20 cellular contexts compared by ENCODE assay signal in the genomic region with DNA sequence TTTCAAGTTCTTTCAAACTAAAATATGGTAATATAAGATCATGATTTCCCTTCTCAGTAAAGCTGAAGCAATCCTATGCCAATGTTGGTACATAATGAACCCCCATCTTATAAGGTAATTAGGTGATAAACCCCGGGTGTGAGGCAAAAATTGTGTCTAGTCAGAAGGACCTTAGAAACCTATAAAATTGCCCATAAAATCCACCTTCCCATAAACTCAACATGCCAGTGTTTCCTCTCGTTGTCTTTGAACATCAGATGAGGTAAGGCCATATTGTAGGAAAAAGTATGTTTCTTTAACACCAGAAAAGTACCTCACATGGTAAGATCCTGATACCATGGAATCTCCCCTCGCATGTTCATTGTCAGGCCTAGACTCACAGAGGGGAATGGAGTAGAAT. TPM values are rescaled to one million over a fixed set of nuclear protein-coding genes. Genes with fewer than 3 reads are reported as not detected.
DNase-seq lines count a peak whose midpoint lies in the region; ATAC-seq, FAIRE-seq and TF ChIP-seq lines count a peak whose summit lies in the region.
"Had no signal": no experiment of that assay in that cellular context is flagged by ENCODE, and none has a peak within 500 bp of the region (broad histone marks: within the 10 kb centered on the region; RNA-seq: fewer than 3 reads in every experiment).

No MANE protein-coding gene starts in this region.

- no peak for FAIRE-seq in GM12878 (lab: Jason Lieb, UNC)
- FAIRE-seq: GM12892 had no signal

- H3K4me1 Mint-ChIP-seq in mesothelial cell of epicardium, result peaks cover 76% of the 10 kb centered on the region
- H3K4me1 Mint-ChIP-seq: CD4-positive, alpha-beta memory T cell had no signal

- no peak overlapping the region for H2AK9ac ChIP-seq in IMR-90 (replicated peaks; ENCODE audit: low read depth, low read length, poor library complexity)

- no peak overlapping the region for H2BK20ac ChIP-seq in IMR-90 (ENCODE audit: low read depth, low read length)

- BruUV-seq in IMR-90 (replicated peaks; lab: Mats Ljungman, UMichigan), result no TSS peak
- no TSS peak for BruUV-seq in GM12878 (replicated peaks; lab: Mats Ljungman, UMichigan)

- no peaks in the 10 kb centered on the region for H3K79me2 ChIP-seq in GM12878 (ENCODE audit: control insufficient read depth, insufficient read depth, low read length)

- H4K20me1 ChIP-seq in IMR-90 (ENCODE audit: insufficient read depth, low read length) (no peaks in the 10 kb centered on the region), GM12878 (ENCODE audit: control insufficient read depth, insufficient read depth) (no peaks in the 10 kb centered on the region)

- H3K4me1 ChIP-seq in IMR-90 (ENCODE audit: control insufficient read depth, insufficient read depth, low read length) (peaks cover 4% of the 10 kb centered on the region; the same call in 1 of the 2 replicates), GM12878 (ENCODE audit: control insufficient read depth, insufficient read depth, low read length) (no peaks in the 10 kb centered on the region)

- H4K91ac ChIP-seq in IMR-90 (ENCODE audit: insufficient read depth, low read depth, low read length), result no peak overlapping the region

- no peak overlapping the region for H3K56ac ChIP-seq in IMR-90 (ENCODE audit: extremely low read depth, insufficient read depth, low read length)

- H2AFZ ChIP-seq in IMR-90 (replicated peaks; ENCODE audit: low read length, poor library complexity), result no peak overlapping the region
- H2AFZ ChIP-seq in GM12878 (ENCODE audit: control insufficient read depth, low read depth, low read length), result peak overlapping the region; percentile 48; the same call in 1 of the 2 replicates

- no peak overlapping the region for H3K4me3 Mint-ChIP-seq in mesothelial cell of epicardium
- H3K4me3 Mint-ChIP-seq: CD4-positive, alpha-beta memory T cell had no signal

- no peak overlapping the region for H3K4ac ChIP-seq in IMR-90 (ENCODE audit: low read depth, low read length)

- H4K5ac ChIP-seq in IMR-90 (ENCODE audit: low read depth, low read length), result 0 out of 2 replicates have a peak overlapping the region, but pooled peaks have one; percentile 16

- H2BK5ac ChIP-seq in IMR-90 (ENCODE audit: low read depth, low read length, poor library complexity, severe bottlenecking), result no peak overlapping the region

- TF ChIP-seq CTCF in IMR-90 (conservative IDR thresholded peaks at IDR 0.05; ENCODE audit: low read depth, low read length), result no peak
- TF ChIP-seq CTCF in GM12878 (IDR thresholded peaks at IDR 0.05 in 2 of 3, conservative IDR thresholded peaks at IDR 0.05 in 1 of 3; ENCODE audit: control insufficient read depth in 2 of 3, extremely low read depth in 1 of 3, insufficient read depth in 1 of 3, low read depth in 3 of 3, low read length in 3 of 3), result no peak
- TF ChIP-seq CTCF in mesothelial cell of epicardium (IDR thresholded peaks at IDR 0.05; ENCODE audit: unreplicated experiment), result no peak

- no peak overlapping the region for H2AK5ac ChIP-seq in IMR-90 (ENCODE audit: low read depth, low read length)

- H3K18ac ChIP-seq in IMR-90 (ENCODE audit: low read depth, low read length), result no peak overlapping the region

- H3K9me3 ChIP-seq in IMR-90 (ENCODE audit: control insufficient read depth, insufficient read depth, low read length), result no peaks in the 10 kb centered on the region
- H3K9me3 ChIP-seq in GM12878 (replicated peaks; ENCODE audit: control insufficient read depth, insufficient read depth, low read length), result no peaks in the 10 kb centered on the region

- H3K27me3 Mint-ChIP-seq in mesothelial cell of epicardium (ENCODE audit: low read depth), result no peaks in the 10 kb centered on the region
- H3K27me3 Mint-ChIP-seq: CD4-positive, alpha-beta memory T cell had no signal

- SMC1A ChIA-PET in GM12878 (lab: Charles Lee; ENCODE audit: uncharacterized antibody, unreplicated experiment), result no interaction called here

- no peak for TF ChIP-seq EP300 in GM12878 (IDR thresholded peaks at IDR 0.05; ENCODE audit: borderline replicate concordance in 1 of 2, control insufficient read depth in 1 of 2, low read depth in 2 of 2, low read length in 2 of 2)

- H3K79me1 ChIP-seq in IMR-90 (ENCODE audit: low read depth in 1 of 2, low read length in 2 of 2), result peaks cover 10 to 24% of the 10 kb centered on the region in 2 experiments; a peak in 3 of 4 replicates

- H3K27ac ChIP-seq in IMR-90 (ENCODE audit: insufficient read depth, low read length), result no peak overlapping the region
- no peak overlapping the region for H3K27ac ChIP-seq in GM12878 (ENCODE audit: control insufficient read depth, insufficient read depth)

- H3K9me3 Mint-ChIP-seq in mesothelial cell of epicardium, result no peaks in the 10 kb centered on the region

- dilution Hi-C loops in IMR-90 (cut with HindIII; ENCODE audit: low sequenced_read_pairs, unreplicated experiment), result no loop called here

- ATAC-seq in IMR-90 (ENCODE audit: low read depth) (no peak), GM12878 (no peak)
- ATAC-seq in activated CD4-positive, CD25-positive, alpha-beta regulatory T cell treated with anti-CD3 and anti-CD28 coated beads, Interleukin-2, amount 50 U/mL, for 24 hours, result no peak

- no peak overlapping the region for H2BK120ac ChIP-seq in IMR-90 (ENCODE audit: low read depth, low read length)

- H3K14ac ChIP-seq in IMR-90 (replicated peaks; ENCODE audit: low read depth, low read length), result no peak overlapping the region; the same call in 1 of the 2 replicates

- TF ChIP-seq RAD21 in IMR-90 (IDR thresholded peaks at IDR 0.05; ENCODE audit: low read length), result no peak
- TF ChIP-seq RAD21 in GM12878 (IDR thresholded peaks at IDR 0.05; ENCODE audit: insufficient read depth, low read depth, low read length), result no peak

- no peaks in the 10 kb centered on the region for H3K27me3 ChIP-seq in IMR-90 (ENCODE audit: control insufficient read depth, insufficient read depth, low read length)
- H3K27me3 ChIP-seq in GM12878 (replicated peaks in 1 of 2; ENCODE audit: control insufficient read depth in 2 of 2, insufficient read depth in 2 of 2, low read length in 1 of 2), result no peaks in the 10 kb centered on the region

- POLR2A ChIA-PET in IMR-90 (lab: Charles Lee; ENCODE audit: unreplicated experiment), result no interaction called here
- POLR2A ChIA-PET in GM12878 (lab: Charles Lee), result no interaction called here

- in situ Hi-C loops in IMR-90 (cut with MboI; ENCODE audit: low sequenced_read_pairs) (no loop called here), GM12878 (cut with MboI) (no loop called here)

- no peak overlapping the region for H3K4me2 ChIP-seq in IMR-90 (ENCODE audit: low read depth, low read length)
- H3K4me2 ChIP-seq in GM12878 (ENCODE audit: control insufficient read depth, insufficient read depth), result no peak overlapping the region

- peak overlapping the region; percentile 82 for H3K27ac Mint-ChIP-seq in mesothelial cell of epicardium
- H3K27ac Mint-ChIP-seq: CD4-positive, alpha-beta memory T cell had no signal

- H3K36me3 Mint-ChIP-seq in mesothelial cell of epicardium, result peaks cover 14% of the 10 kb centered on the region
- H3K36me3 Mint-ChIP-seq: CD4-positive, alpha-beta memory T cell had no signal

- no peak for DNase-seq in IMR-90
- DNase-seq in GM12878 (ENCODE audit: low read depth, low spot score), result no peak
- no peak for DNase-seq in mesothelial cell of epicardium (ENCODE audit: low spot score in 2 of 2, unreplicated experiment in 2 of 2)
- no peak for DNase-seq in superior temporal gyrus (ENCODE audit: extremely low spot score)
- DNase-seq in retina, result no peak
- no peak for DNase-seq in ecto neural progenitor cell (ENCODE audit: low spot score)
- DNase-seq: C1 segment of cervical spinal cord; Calu3; CD4-positive, alpha-beta memory T cell; COR-L47; DMS53; DMS79 treated with DMSO at 0.1 percent for 48 hours; GF-D8; GOT3; H7; HCEC 1CT had no signal

- H3K23ac ChIP-seq in IMR-90 (ENCODE audit: low read depth, low read length), result no peak overlapping the region

- no CpG with 5 or more reads among the region's 3 CpGs for WGBS in IMR-90 (ENCODE audit: extremely low coverage in 2 of 2, insufficient read length in 1 of 2), 2 experiments
- WGBS in GM12878 (ENCODE audit: insufficient coverage, insufficient replicate concordance, low lambda C conversion rate, missing lambda C conversion rate), result 47% methylated on average over 3 of the region's 3 CpGs

- no peak overlapping the region for H4K8ac ChIP-seq in IMR-90 (ENCODE audit: low read depth in 2 of 2, low read length in 2 of 2)

- CTCF ChIA-PET in IMR-90 (lab: Yijun Ruan, JAX) (no interaction called here), GM12878 (lab: Yijun Ruan, JAX) (no interaction called here)

- H2BK15ac ChIP-seq in IMR-90 (ENCODE audit: low read depth, low read length), result no peak overlapping the region

- TF ChIP-seq POLR2A in IMR-90 (IDR thresholded peaks at IDR 0.05; ENCODE audit: low read depth, low read length) (no peak), GM12878 (IDR thresholded peaks at IDR 0.05; ENCODE audit: low read depth, low read length) (no peak)

- peaks cover 3% of the 10 kb centered on the region; the same call in 1 of the 2 replicates for H3K9me1 ChIP-seq in IMR-90 (ENCODE audit: insufficient read depth, low read length)

- H3K36me3 ChIP-seq in IMR-90 (ENCODE audit: control insufficient read depth, insufficient read depth, low read length) (no peaks in the 10 kb centered on the region; the same call in 1 of the 2 replicates), GM12878 (ENCODE audit: control insufficient read depth in 2 of 2, insufficient read depth in 2 of 2, low read length in 1 of 2) (no peaks in the 10 kb centered on the region)

- no peak overlapping the region for H3K4me3 ChIP-seq in IMR-90 (ENCODE audit: insufficient read depth, low read depth, low read length)
- H3K4me3 ChIP-seq in GM12878, result no peak overlapping the region

- RAD21 ChIA-PET in GM12878 (lab: Charles Lee; ENCODE audit: unreplicated experiment), result no interaction called here

- intact Hi-C loops in IMR-90 (cut with micrococcal nuclease), result no loop called here
- intact Hi-C loops in GM12878 (cut with micrococcal nuclease; ENCODE audit: unreplicated experiment), result no loop called here

- H3K9ac ChIP-seq in IMR-90 (ENCODE audit: low read depth, low read length) (no peak overlapping the region), GM12878 (ENCODE audit: control insufficient read depth, insufficient read depth, low read length) (no peak overlapping the region)

RNA-seq across cellular contexts. Expression of gene SNCAIP, which starts 43.3 kb away (rescaled TPM):
- total RNA-seq in IMR-90 (2012; rRNA removed) (19.0 and 22.5 TPM in 2 replicates), GM12878 (2014; rRNA removed) (0.05 and 0.62 TPM in 2 replicates), GM12878 (2014; rRNA removed; fragmentation: Illumina TruSeq; extraction: Trizol) (0.09 and 0.22 TPM in 2 replicates), GM12878 (2021) (0.27 and 0.31 TPM in 2 replicates), mesothelial cell of epicardium (102 to 113 TPM (median 109 TPM) in 3 replicates)
- polyA plus RNA-seq in IMR-90 (2012; rRNA removed) (14.2 and 15.3 TPM in 2 replicates), GM12878 (2011; rRNA removed) (0.12 and 0.16 TPM in 2 replicates), GM12878 (2014; fragmentation: Illumina TruSeq; extraction: Trizol) (0.06 and 0.16 TPM in 2 replicates), GM12878 (2014; fragmentation: Nextera tagmentation; extraction: Ambion mirVana) (under 1 TPM in 1 of 2 experiments, not detected in 1; 0.03 TPM), GM12878 (2014; rRNA removed) (0.14 and 0.27 TPM in 2 replicates), GM12878 (2016; fragmentation: Nextera tagmentation; extraction: Ambion mirVana) (under 1 TPM; 0.15 to 0.25 TPM)
- polyA plus RNA-seq in IMR-90 (2012; cell fraction: cytosol; rRNA removed), result 3.0 and 3.5 TPM in 2 replicates
- 10.8 and 19.7 TPM in 2 replicates for polyA plus RNA-seq in IMR-90 (2012; cell fraction: nucleus; rRNA removed; ENCODE audit: low replicate concordance)
- total RNA-seq in GM12878 (2013; cell fraction: nucleolus; rRNA removed), result 2.2 and 2.6 TPM in 2 replicates
- 0.52 TPM for polyA plus RNA-seq in GM12878 (2011; ENCODE audit: low read depth)
- 0.07 and 0.12 TPM in 2 replicates for polyA plus RNA-seq in GM12878 (2011; cell fraction: cytosol; rRNA removed)
- 0.45 and 0.48 TPM in 2 replicates for polyA plus RNA-seq in GM12878 (2011; cell fraction: nucleus; rRNA removed)
- 0.58 and 0.62 TPM in 2 replicates for polyA plus RNA-seq in GM12878 (2012)
- polyA minus RNA-seq in GM12878 (2011; rRNA and poly(A)+ RNA removed), result 0.15 TPM in 1 of 2 replicates, not detected in the other
- not detected in 2 replicates for polyA minus RNA-seq in GM12878 (2011; cell fraction: cytosol; rRNA and poly(A)+ RNA removed)
- polyA minus RNA-seq in GM12878 (2011; cell fraction: nucleus; rRNA and poly(A)+ RNA removed), result 0.19 and 0.36 TPM in 2 replicates
- total RNA-seq: A673; Calu3; CD4-positive, alpha-beta memory T cell; G401 had no signal
- polyA plus RNA-seq: CD4-positive, alpha-beta memory T cell had no signal
